ENCODE assay signal across 25 cellular contexts in genomic region chr3:142664819-142665218, GRCh38. TPM values are rescaled to one million over a fixed set of nuclear protein-coding genes. Genes with fewer than 3 reads are reported as not detected.
DNase-seq lines count a peak whose midpoint lies in the region; ATAC-seq, FAIRE-seq and TF ChIP-seq lines count a peak whose summit lies in the region.
"Had no signal": no experiment of that assay in that cellular context is flagged by ENCODE, and none has a peak within 500 bp of the region (broad histone marks: within the 10 kb centered on the region; RNA-seq: fewer than 3 reads in every experiment).

No MANE protein-coding gene starts in this region.

- H3K4me3 ChIP-seq in HepG2 (replicated peaks in 1 of 3; ENCODE audit: insufficient read depth in 1 of 3, low read depth in 2 of 3, low read length in 3 of 3) (peak overlapping the region in 2 of 3 experiments; percentile 47; a peak in 3 of 6 replicates), stomach (no peak overlapping the region)
- H3K4me3 ChIP-seq: ascending aorta; BLaER1 treated with 17β-estradiol and CSF1 and Interleukin-3, amounts not matched to agents 10 nM and 100 nM; GM23248; ovary; right atrium auricular region; SK-N-MC had no signal

- BruUV-seq in Calu3 (replicated peaks; lab: Mats Ljungman, UMichigan) (no TSS peak), HepG2 (replicated peaks; lab: Mats Ljungman, UMichigan) (TSS peak; percentile 33)

- H3K27ac ChIP-seq in HepG2 (ENCODE audit: extremely low read length, insufficient read depth, low read length) (peak overlapping the region; percentile 74), stomach (peak overlapping the region in 2 of 5 donors; percentile 71 to 75)
- H3K27ac ChIP-seq: ascending aorta; BLaER1 treated with 17β-estradiol and CSF1 and Interleukin-3, amounts not matched to agents 10 nM and 100 nM; foreskin keratinocyte; GM23248; ovary; right atrium auricular region; SK-N-MC had no signal

- DNase-seq in Calu3 (no peak), NCI-H146 (lab: John Stamatoyannopoulos, UW) (peak; percentile 93), NCI-H526 treated with DMSO at 0.1 percent for 48 hours (lab: John Stamatoyannopoulos, UW) (peak; percentile 14), HepG2 (ENCODE audit: low spot score) (peak; percentile 21), type B pancreatic cell (ENCODE audit: extremely low spot score, unreplicated experiment) (no peak), H4 (ENCODE audit: low spot score) (no peak), stomach (no peak), natural killer cell (no peak)
- DNase-seq: activated CD4-positive, alpha-beta T cell treated with anti-CD3 and anti-CD28 coated beads for 48 hours; erythroblast; foreskin keratinocyte; GM23248; hippocampal formation; IMR-90; NCI-H1417; ovary; substantia nigra; T-helper 17 cell had no signal

- no peak for TF ChIP-seq RAD21 in HepG2 (CRISPR knock-in tag; IDR thresholded peaks at IDR 0.05)

- H3K27ac Mint-ChIP-seq in Calu3 (ENCODE audit: unreplicated experiment) (no peak overlapping the region), type B pancreatic cell (no peak overlapping the region), natural killer cell (no peak overlapping the region)
- H3K27ac Mint-ChIP-seq: activated naive CD4-positive, alpha-beta T cell treated with anti-CD3 and anti-CD28 coated beads, Interleukin-2, amount 50 U/mL, for 72 hours; T-helper 17 cell had no signal

- WGBS in HepG2 (ENCODE audit: low lambda C conversion rate), result 79% methylated on average over 2 of the region's 2 CpGs
- 75 to 86% (median 79%) methylated on average over 2 of the region's 2 CpGs for WGBS in stomach, 5 donors

- H3K4me1 ChIP-seq in HepG2 (ENCODE audit: insufficient read depth, low read length), result peaks cover 27% of the 10 kb centered on the region
- peaks cover 0 to 11% (median 6%) of the 10 kb centered on the region in 4 donors for H3K4me1 ChIP-seq in stomach
- H3K4me1 ChIP-seq: ascending aorta, foreskin keratinocyte, right atrium auricular region had no signal

- in situ Hi-C loops in HepG2 (cut with HindIII; ENCODE audit: extremely low pct_ligation_motif_present, low pct_unique_long_range_greater_than_20kb), result no loop called here

- H2AFZ ChIP-seq in HepG2 (ENCODE audit: low read length), result no peak overlapping the region
- H2AFZ ChIP-seq: GM23248 had no signal

- peaks cover 0 to 4% of the 10 kb centered on the region in 2 experiments; a peak in 1 of 5 replicates for H3K36me3 ChIP-seq in HepG2 (replicated peaks in 1 of 2; ENCODE audit: control insufficient read depth in 1 of 2, insufficient read depth in 2 of 2, low read length in 2 of 2)
- H3K36me3 ChIP-seq in stomach, result no peaks in the 10 kb centered on the region
- H3K36me3 ChIP-seq: ascending aorta; BLaER1 treated with 17β-estradiol and CSF1 and Interleukin-3, amounts not matched to agents 10 nM and 100 nM; ovary; right atrium auricular region had no signal

- no peaks in the 10 kb centered on the region for H3K9me3 ChIP-seq in HepG2 (ENCODE audit: low read length)
- H3K9me3 ChIP-seq in stomach, result no peaks in the 10 kb centered on the region
- H3K9me3 ChIP-seq: ascending aorta; BLaER1 treated with 17β-estradiol and CSF1 and Interleukin-3, amounts not matched to agents 10 nM and 100 nM; ovary; right atrium auricular region had no signal

- no peaks in the 10 kb centered on the region for H3K27me3 Mint-ChIP-seq in Calu3 (ENCODE audit: unreplicated experiment)
- no peaks in the 10 kb centered on the region for H3K27me3 Mint-ChIP-seq in type B pancreatic cell
- H3K27me3 Mint-ChIP-seq in natural killer cell (ENCODE audit: low read depth in 2 of 2), result peaks cover 0 to 7% of the 10 kb centered on the region in 2 donors
- H3K27me3 Mint-ChIP-seq: central memory CD8-positive, alpha-beta T cell; T-helper 17 cell had no signal

- TF ChIP-seq EP300 in HepG2 (IDR thresholded peaks at IDR 0.05; ENCODE audit: low read depth in 2 of 2, low read length in 2 of 2) (no peak), HepG2 (CRISPR knock-in tag; IDR thresholded peaks at IDR 0.05; ENCODE audit: borderline replicate concordance) (no peak), stomach (IDR thresholded peaks at IDR 0.05) (no peak)

- ATAC-seq in HepG2, result peak; percentile 75
- ATAC-seq in natural killer cell, result no peak
- ATAC-seq: activated naive CD4-positive, alpha-beta T cell treated with anti-CD3 and anti-CD28 coated beads, Interleukin-2, amount 50 U/mL, for 72 hours; foreskin keratinocyte; T-helper 17 cell had no signal

- H3K36me3 Mint-ChIP-seq in Calu3 (ENCODE audit: insufficient read depth, unreplicated experiment) (peaks cover 19% of the 10 kb centered on the region), type B pancreatic cell (no peaks in the 10 kb centered on the region), natural killer cell (no peaks in the 10 kb centered on the region)
- H3K36me3 Mint-ChIP-seq: activated naive CD4-positive, alpha-beta T cell treated with anti-CD3 and anti-CD28 coated beads, Interleukin-2, amount 50 U/mL, for 72 hours had no signal

- H3K4me2 ChIP-seq in HepG2 (ENCODE audit: low read depth, low read length), result peak overlapping the region; percentile 74
- H3K4me2 ChIP-seq: BLaER1 treated with 17β-estradiol and CSF1 and Interleukin-3, amounts not matched to agents 10 nM and 100 nM had no signal

- H3K9me3 Mint-ChIP-seq in Calu3 (ENCODE audit: low read depth, unreplicated experiment), result no peaks in the 10 kb centered on the region
- no peaks in the 10 kb centered on the region for H3K9me3 Mint-ChIP-seq in type B pancreatic cell
- H3K9me3 Mint-ChIP-seq in natural killer cell, result no peaks in the 10 kb centered on the region
- H3K9me3 Mint-ChIP-seq: activated naive CD4-positive, alpha-beta T cell treated with anti-CD3 and anti-CD28 coated beads, Interleukin-2, amount 50 U/mL, for 72 hours; central memory CD8-positive, alpha-beta T cell had no signal

- TF ChIP-seq CTCF in Calu3 (IDR thresholded peaks at IDR 0.05; ENCODE audit: unreplicated experiment), result no peak
- TF ChIP-seq CTCF in HepG2 (CRISPR knock-in tag; IDR thresholded peaks at IDR 0.05), result no peak
- no peak for TF ChIP-seq CTCF in type B pancreatic cell (conservative IDR thresholded peaks at IDR 0.05)
- TF ChIP-seq CTCF in stomach (IDR thresholded peaks at IDR 0.05), result no peak
- TF ChIP-seq CTCF in natural killer cell (IDR thresholded peaks at IDR 0.05), result no peak

- H3K79me2 ChIP-seq in HepG2 (ENCODE audit: insufficient read depth, low read length), result no peaks in the 10 kb centered on the region

- peak; percentile 36 for FAIRE-seq in HepG2 (lab: Jason Lieb, UNC)
- FAIRE-seq: D721Med had no signal

- CTCF ChIA-PET in Calu3 (lab: Charles Lee), result interaction anchor here (0.7 to 1.3 kb wide), 8 partner anchors 16 to 578 kb away, joined by 3 to 8 read pairs (median 4); partner anchors contain the start of gene PLS1
- CTCF ChIA-PET in HepG2 (lab: Yijun Ruan, JAX; ENCODE audit: low intra/inter-chr PET ratio, low total read pairs), result no interaction called here

- intact Hi-C loops in Calu3 (cut with micrococcal nuclease; ENCODE audit: unreplicated experiment) (loop anchor here (1.0 to 10.0 kb wide), 4 partner anchors 20 to 340 kb away; partner anchors contain the start of genes PLS1 and U2SURP), HepG2 (cut with micrococcal nuclease; ENCODE audit: unreplicated experiment) (loop anchor here (2.0 kb wide), 1 partner anchor 68 kb away; the partner anchor contains the start of gene PLS1), stomach (cut with DNase I; ENCODE audit: low total_unique reads) (no loop called here), natural killer cell (cut with micrococcal nuclease) (no loop called here)

- peak overlapping the region; percentile 16; the same call in 1 of the 2 replicates for H3K9ac ChIP-seq in HepG2 (ENCODE audit: insufficient read depth, low read depth, low read length)
- H3K9ac ChIP-seq: BLaER1 treated with 17β-estradiol and CSF1 and Interleukin-3, amounts not matched to agents 10 nM and 100 nM; GM23248 had no signal

- H3K27me3 ChIP-seq in HepG2 (ENCODE audit: control insufficient read depth in 1 of 2, insufficient read depth in 2 of 2, low read length in 2 of 2) (no peaks in the 10 kb centered on the region), stomach (no peaks in the 10 kb centered on the region)
- H3K27me3 ChIP-seq: ascending aorta; BLaER1 treated with 17β-estradiol and CSF1 and Interleukin-3, amounts not matched to agents 10 nM and 100 nM; foreskin keratinocyte; ovary; right atrium auricular region had no signal

- peak overlapping the region; percentile 57 for H3K4me3 Mint-ChIP-seq in Calu3 (ENCODE audit: low read depth, unreplicated experiment)
- H3K4me3 Mint-ChIP-seq in type B pancreatic cell, result no peak overlapping the region
- H3K4me3 Mint-ChIP-seq in natural killer cell, result no peak overlapping the region
- H3K4me3 Mint-ChIP-seq: central memory CD8-positive, alpha-beta T cell; T-helper 17 cell had no signal

- TF ChIP-seq POLR2A in HepG2 (IDR thresholded peaks at IDR 0.05; ENCODE audit: insufficient read depth in 1 of 2, low read depth in 2 of 2, low read length in 2 of 2), result no peak
- TF ChIP-seq POLR2A in stomach (IDR thresholded peaks at IDR 0.05), result no peak

- H3K4me1 Mint-ChIP-seq in Calu3 (ENCODE audit: low read depth, unreplicated experiment) (peaks cover 9% of the 10 kb centered on the region), type B pancreatic cell (ENCODE audit: unreplicated experiment) (no peaks in the 10 kb centered on the region), natural killer cell (no peaks in the 10 kb centered on the region)
- H3K4me1 Mint-ChIP-seq: central memory CD8-positive, alpha-beta T cell; T-helper 17 cell had no signal

- POLR2A ChIA-PET in HepG2 (lab: Yijun Ruan, JAX), result no interaction called here

- no peaks in the 10 kb centered on the region for H4K20me1 ChIP-seq in HepG2 (ENCODE audit: insufficient read depth, low read length)
- H4K20me1 ChIP-seq: BLaER1 treated with 17β-estradiol and CSF1 and Interleukin-3, amounts not matched to agents 10 nM and 100 nM had no signal

RNA-seq across cellular contexts. Expression of gene TRPC1, which starts 59.0 kb away (rescaled TPM):
- 5.6 and 10.9 TPM in 2 replicates for total RNA-seq in Calu3 (2022)
- 7.6 and 10.8 TPM in 2 replicates for total RNA-seq in HepG2 (2016; rRNA removed; fragmentation: Illumina TruSeq; extraction: Trizol)
- 17.8 and 21.7 TPM in 2 replicates for total RNA-seq in HepG2 (2016; cell fraction: cytosol; rRNA removed; fragmentation: Illumina TruSeq; extraction: Trizol; ENCODE audit: low read depth)
- 8.0 and 11.6 TPM in 2 replicates for total RNA-seq in HepG2 (2016; cell fraction: insoluble cytoplasmic fraction; rRNA removed; fragmentation: Illumina TruSeq; extraction: Trizol)
- total RNA-seq in HepG2 (2016; cell fraction: membrane; rRNA removed; fragmentation: Illumina TruSeq; extraction: Trizol), result 10.1 and 10.8 TPM in 2 replicates
- 25.9 and 26.7 TPM in 2 replicates for total RNA-seq in HepG2 (2016; cell fraction: nucleus; rRNA removed; fragmentation: Illumina TruSeq; extraction: Trizol)
- polyA plus RNA-seq in HepG2 (2011; rRNA removed), result 12.2 and 13.1 TPM in 2 replicates
- polyA plus RNA-seq in HepG2 (2011; cell fraction: cytosol; rRNA removed), result 9.7 and 12.9 TPM in 2 replicates
- 19.6 and 23.1 TPM in 2 replicates for polyA plus RNA-seq in HepG2 (2011; cell fraction: nucleus; rRNA removed)
- 9.4 and 11.9 TPM in 2 replicates for polyA plus RNA-seq in HepG2 (2012)
- 0.45 and 1.3 TPM in 2 replicates for polyA plus RNA-seq in HepG2 (2016; cell fraction: cytosol; fragmentation: Illumina TruSeq; extraction: Trizol; ENCODE audit: low read depth)
- 4.4 and 4.9 TPM in 2 replicates for polyA plus RNA-seq in HepG2 (2016; cell fraction: insoluble cytoplasmic fraction; fragmentation: Illumina TruSeq; extraction: Trizol; ENCODE audit: low read depth)
- polyA plus RNA-seq in HepG2 (2016; cell fraction: membrane; fragmentation: Illumina TruSeq; extraction: Trizol; ENCODE audit: low read depth), result 2.0 and 2.4 TPM in 2 replicates
- 16.4 and 19.8 TPM in 2 replicates for polyA plus RNA-seq in HepG2 (2016; cell fraction: nucleus; fragmentation: Illumina TruSeq; extraction: Trizol; ENCODE audit: insufficient read depth, low read depth)
- 5.0 and 24.4 TPM in 2 replicates for polyA minus RNA-seq in HepG2 (2011; rRNA and poly(A)+ RNA removed; ENCODE audit: low replicate concordance)
- 17.5 and 21.8 TPM in 2 replicates for polyA minus RNA-seq in HepG2 (2011; cell fraction: cytosol; rRNA and poly(A)+ RNA removed)
- 107 and 114 TPM in 2 replicates for polyA minus RNA-seq in HepG2 (2011; cell fraction: nucleus; rRNA and poly(A)+ RNA removed)
- 3.4 and 11.7 TPM in 2 replicates for total RNA-seq in type B pancreatic cell (ENCODE audit: low replicate concordance)
- 9.8 and 18.0 TPM in 2 replicates for total RNA-seq in H4 (2014; rRNA removed; shearing (Covaris generic))
- total RNA-seq in stomach, result 10 to 100 TPM in 1 of 5 donors, 1 to 10 TPM in 4; 1.2 to 28.8 (median 4.8) TPM
- polyA plus RNA-seq in stomach, result 1 to 10 TPM; 1.7 to 2.7 (median 2.6) TPM
- 1 to 10 TPM in 1 of 3 donors, under 1 TPM in 2; 0.21 to 1.4 (median 0.43) TPM for total RNA-seq in natural killer cell

Comparison
In these comparisons a context has a peak if more than half of its experiments do, and no peak if none do; other contexts are left out.
1. DNase-seq: peak in NCI-H146 (single experiment), NCI-H526 treated with DMSO at 0.1 percent for 48 hours (single experiment) and HepG2 (single experiment); none in Calu3 (single experiment), type B pancreatic cell (single experiment), H4 (single experiment), stomach (single experiment) and natural killer cell (single experiment).
2. H3K4me3 ChIP-seq: peak in HepG2 (2 of 3); none in stomach (0 of 4).
3. intact Hi-C loops: an anchor here in Calu3 (1.0 to 10.0 kb wide) and HepG2 (2.0 kb wide); none called in stomach and natural killer cell.